In the genomic region with DNA sequence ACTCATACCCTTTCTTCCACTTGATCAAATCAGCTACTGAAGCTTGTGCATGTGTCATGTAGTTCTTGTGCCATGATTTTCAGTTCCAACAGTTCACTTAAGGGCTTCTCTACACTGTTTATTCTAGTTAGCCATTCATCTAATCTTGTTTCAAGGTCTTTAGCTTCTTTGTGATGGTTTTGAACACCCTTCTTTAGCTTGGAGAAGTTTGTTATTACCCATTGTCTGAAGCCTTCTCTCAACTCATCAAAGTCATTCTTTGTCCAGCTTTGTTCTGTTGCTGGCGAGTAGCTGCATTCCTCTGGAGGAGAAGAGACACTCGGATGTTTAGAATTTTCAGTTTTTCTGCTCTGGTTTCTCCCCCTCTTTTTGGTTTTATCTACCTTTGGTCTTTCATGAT, we compare ENCODE assay signal across 27 cellular contexts.
"Had no signal": no experiment of that assay in that cellular context is flagged by ENCODE, and none has a peak within 500 bp of the region (broad histone marks: within the 10 kb centered on the region; RNA-seq: fewer than 3 reads in every experiment).

No MANE protein-coding gene starts in this region.

- ATAC-seq: stimulated activated effector memory CD8-positive, alpha-beta T cell treated with anti-CD3 and anti-CD28 coated beads, Interleukin-12 subunit alpha, Interleukin-12 subunit beta, amount 100 ng/mL, for 72 hours; stimulated activated memory B cell treated with anti-CD40 and anti-IgM and Interleukin-4, amounts not matched to agents 10 μg/mL and 1 μg/mL and 100 μg/mL, for 72 hours; stimulated activated naive B cell treated with anti-CD40 and anti-IgM and Interleukin-4, amounts not matched to agents 10 μg/mL and 1 μg/mL and 100 μg/mL, for 72 hours; stimulated activated naive CD8-positive, alpha-beta T cell treated with anti-CD3 and anti-CD28 coated beads, Interleukin-15, amount 100 ng/mL, for 72 hours; stimulated activated naive CD8-positive, alpha-beta T cell treated with anti-CD3 and anti-CD28 coated beads, Interleukin-15, Interleukin-2, amounts not matched to agents 100 U/mL and 50 U/mL, for 24 hours; upper lobe of right lung had no signal

- H3K27me3 ChIP-seq: stomach, suprapubic skin, testis, thyroid gland, tibial artery, tibial nerve, transverse colon, upper lobe of left lung, upper lobe of right lung, uterus, vagina had no signal

- H3K4me1 ChIP-seq: stomach, suprapubic skin, testis, thyroid gland, tibial artery, tibial nerve, transverse colon, upper lobe of left lung, upper lobe of right lung, uterus, vagina had no signal

- FAIRE-seq: urothelium cell line had no signal

- H3K9me3 ChIP-seq: stomach, suprapubic skin, testis, thoracic aorta, thyroid gland, tibial artery, tibial nerve, transverse colon, upper lobe of left lung, upper lobe of right lung, uterus, vagina had no signal

- DNase-seq: stimulated activated CD4-positive, alpha-beta T cell treated with anti-CD3 and anti-CD28 coated beads, Interleukin-2, amount 100 ng/mL, for 48 hours; stimulated activated CD4-positive, alpha-beta T cell treated with anti-CD3 and anti-CD28 coated beads, Interleukin-4, amount 100 ng/mL, for 1 hour; stimulated activated CD4-positive, alpha-beta T cell treated with anti-CD3 and anti-CD28 coated beads, Interleukin-4, amount 100 ng/mL, for 24 hours; stimulated activated CD4-positive, alpha-beta T cell treated with anti-CD3 and anti-CD28 coated beads, Interleukin-4, amount 100 ng/mL, for 4 hours; stimulated activated CD8-positive, alpha-beta memory T cell treated with anti-CD3 and anti-CD28 coated beads, Interleukin-4, amount 100 ng/mL, for 48 hours; stimulated activated naive B cell treated with anti-CD40 and anti-IgM and Interleukin-4, amounts not matched to agents 10 μg/mL and 1 μg/mL and 100 μg/mL, for 72 hours; stimulated activated naive CD4-positive, alpha-beta T cell; stimulated activated naive CD4-positive, alpha-beta T cell treated with Interleukin-2 at 50 U/mL for 16 hours; stimulated activated naive CD8-positive, alpha-beta T cell treated with anti-CD3 and anti-CD28 coated beads, Interleukin-15, amount 100 ng/mL, for 72 hours; stimulated activated naive CD8-positive, alpha-beta T cell treated with anti-CD3 and anti-CD28 coated beads, Interleukin-15, Interleukin-2, amounts not matched to agents 100 U/mL and 50 U/mL, for 24 hours; stomach; substantia nigra; testis; thyroid gland; tibial artery; transverse colon; trophoblast cell; upper lobe of left lung; upper lobe of right lung; uterus had no signal

- H3K27ac ChIP-seq: stomach, suprapubic skin, testis, thoracic aorta, thyroid gland, tibial artery, tibial nerve, transverse colon, upper lobe of left lung, upper lobe of right lung, uterus, vagina had no signal

- H3K4me3 ChIP-seq: stomach, suprapubic skin, testis, thoracic aorta, thyroid gland, tibial artery, tibial nerve, transverse colon, upper lobe of left lung, upper lobe of right lung, uterus, vagina had no signal

- H3K36me3 ChIP-seq: stomach, suprapubic skin, thoracic aorta, thyroid gland, tibial artery, tibial nerve, transverse colon, upper lobe of left lung, upper lobe of right lung, uterus, vagina had no signal
